11 cellular contexts compared by ENCODE assay signal in genomic region chr5:42894057-42894456, GRCh38.
DNase-seq lines count a peak whose midpoint lies in the region; ATAC-seq and TF ChIP-seq lines count a peak whose summit lies in the region.
"Had no signal": no experiment of that assay in that cellular context is flagged by ENCODE, and none has a peak within 500 bp of the region (broad histone marks: within the 10 kb centered on the region; RNA-seq: fewer than 3 reads in every experiment).

No MANE protein-coding gene starts in this region.

- no TSS peak for BruUV-seq in Panc1 (replicated peaks; lab: Mats Ljungman, UMichigan)

- H3K4me1 ChIP-seq in Panc1 (ENCODE audit: control insufficient read depth, insufficient read depth, low read length) (no peaks in the 10 kb centered on the region), heart left ventricle (peaks cover 0 to 2% (median 0%) of the 10 kb centered on the region in 12 donors), breast epithelium (no peaks in the 10 kb centered on the region)

- no peaks in the 10 kb centered on the region for H3K9me3 ChIP-seq in Panc1 (ENCODE audit: control insufficient read depth, insufficient read depth, low read depth, low read length)
- no peaks in the 10 kb centered on the region for H3K9me3 ChIP-seq in heart left ventricle
- no peaks in the 10 kb centered on the region for H3K9me3 ChIP-seq in breast epithelium

- ATAC-seq in Panc1, result no peak
- ATAC-seq in heart left ventricle, result peak in 3 of 4 donors; percentile 19 to 63 (median 29)
- ATAC-seq: activated naive CD8-positive, alpha-beta T cell treated with anti-CD3 and anti-CD28 coated beads, Interleukin-2, amount 50 U/mL, for 24 hours had no signal

- WGBS in heart left ventricle, 4 donors, result 38 to 52% (median 43%) methylated on average over 16 to 20 of the region's 20 CpGs

- POLR2A ChIA-PET in Panc1 (lab: Charles Lee), result no interaction called here

- H3K4me3 ChIP-seq in Panc1 (ENCODE audit: low read depth in 2 of 2, low read length in 2 of 2) (no peak overlapping the region), heart left ventricle (peak overlapping the region in 1 of 12 donors; percentile 19), retinal pigment epithelial cell (ENCODE audit: low read length) (no peak overlapping the region), breast epithelium (no peak overlapping the region)
- H3K4me3 ChIP-seq: SK-N-MC had no signal

- peak; percentile 19 for DNase-seq in NCI-H146 (lab: John Stamatoyannopoulos, UW)
- DNase-seq in NCI-H146 treated with DMSO at 0.1 percent for 48 hours (lab: John Stamatoyannopoulos, UW; ENCODE audit: unreplicated experiment), result no peak
- DNase-seq in Panc1 (ENCODE audit: low read depth, low spot score), result no peak
- DNase-seq in heart left ventricle, result peak in 2 of 5 donors; percentile 31 to 67
- DNase-seq in retinal pigment epithelial cell (ENCODE audit: low read depth), result no peak
- DNase-seq in germinal center (ENCODE audit: low spot score), result no peak
- no peak for DNase-seq in GDM1 (lab: John Stamatoyannopoulos, UW)
- no peak for DNase-seq in breast epithelium (ENCODE audit: low spot score in 2 of 2)
- DNase-seq: activated naive CD8-positive, alpha-beta T cell treated with anti-CD3 and anti-CD28 coated beads, Interleukin-2, amount 50 U/mL, for 24 hours; retina had no signal

- in situ Hi-C loops in Panc1 (cut with HindIII; ENCODE audit: low pct_unique_long_range_greater_than_20kb, low sequenced_read_pairs), result no loop called here

- intact Hi-C loops in Panc1 (cut with micrococcal nuclease; ENCODE audit: unreplicated experiment) (no loop called here), heart left ventricle (cut with DNase I) (loop anchor here in 4 of 10 donors (5.0 to 10.0 kb wide), 6 partner anchors 87 to 1039 kb away; no protein-coding TSS in a partner anchor), breast epithelium (cut with DNase I; ENCODE audit: low total_unique reads) (no loop called here)

- no peak for TF ChIP-seq POLR2A in heart left ventricle (IDR thresholded peaks at IDR 0.05)
- no peak for TF ChIP-seq POLR2A in breast epithelium (IDR thresholded peaks at IDR 0.05)

- H3K27ac ChIP-seq in Panc1 (ENCODE audit: low read length) (no peak overlapping the region), heart left ventricle (no peak overlapping the region), breast epithelium (no peak overlapping the region)
- H3K27ac ChIP-seq: SK-N-MC had no signal

- H3K27me3 ChIP-seq in Panc1 (ENCODE audit: control insufficient read depth, insufficient read depth, low read length) (peaks cover 5% of the 10 kb centered on the region; the same call in 1 of the 2 replicates), heart left ventricle (peaks cover 0 to 4% (median 0%) of the 10 kb centered on the region in 9 donors), breast epithelium (no peaks in the 10 kb centered on the region)

- CTCF ChIA-PET in Panc1 (lab: Charles Lee), result no interaction called here

- H3K36me3 ChIP-seq in Panc1 (ENCODE audit: control insufficient read depth, insufficient read depth, low read length), result no peaks in the 10 kb centered on the region
- H3K36me3 ChIP-seq in heart left ventricle, result no peaks in the 10 kb centered on the region
- H3K36me3 ChIP-seq in breast epithelium, result no peaks in the 10 kb centered on the region

- TF ChIP-seq CTCF in Panc1 (IDR thresholded peaks at IDR 0.05) (peak; percentile 61), heart left ventricle (IDR thresholded peaks at IDR 0.05) (peak in 9 of 12 donors; percentile 9 to 44 (median 16)), retinal pigment epithelial cell (conservative IDR thresholded peaks at IDR 0.05; ENCODE audit: low read depth, low read length) (peak; percentile 38), breast epithelium (IDR thresholded peaks at IDR 0.05) (no peak)

Comparison
In these comparisons a context has a peak if more than half of its experiments do, and no peak if none do; other contexts are left out.
1. CTCF ChIP-seq: peak in Panc1 (single experiment), heart left ventricle (9 of 12) and retinal pigment epithelial cell (single experiment); none in breast epithelium (0 of 3).